Comparison of ENCODE assay signal across 1 cellular context in the genomic region with DNA sequence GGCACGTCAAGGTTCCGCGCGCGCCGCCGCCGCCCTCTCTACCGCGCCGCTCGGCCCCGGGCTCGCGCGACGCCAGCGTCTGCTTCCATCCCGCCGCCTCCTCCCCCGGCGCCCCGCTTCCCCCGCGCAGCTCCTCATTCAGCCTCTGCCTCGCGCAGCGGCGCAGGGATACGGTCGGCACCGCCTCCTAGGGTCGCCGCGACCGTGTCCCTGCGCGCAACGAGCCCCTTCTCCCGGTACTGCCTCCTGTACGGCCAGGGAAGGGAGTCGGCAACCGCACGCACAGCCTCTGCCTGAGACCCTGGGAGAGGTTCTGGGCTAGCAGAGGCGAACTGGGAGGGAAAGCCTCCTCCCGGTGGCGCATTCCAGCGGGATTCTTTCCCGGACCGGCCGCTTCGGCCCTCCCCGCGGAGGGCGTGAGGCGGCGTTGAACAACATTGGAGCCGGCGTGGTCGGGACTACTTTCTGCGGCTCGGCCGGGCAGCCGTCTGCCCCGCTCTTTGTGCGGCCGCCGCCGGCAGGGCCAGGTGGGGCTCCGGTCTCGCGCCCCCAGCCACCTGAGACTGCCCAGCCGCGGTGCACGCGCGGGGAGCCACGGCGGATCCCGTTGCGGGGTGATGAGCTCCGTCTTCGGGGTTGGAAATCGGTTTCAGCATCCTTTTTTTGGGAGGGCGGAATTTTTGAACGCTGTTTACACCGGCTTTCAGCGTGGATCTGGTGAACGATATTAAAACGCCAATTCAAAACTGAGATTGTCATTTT.
A peak's percentile ranks its signal among the peaks of the same experiment; 100 is the strongest.
TF ChIP-seq lines count a peak whose summit lies in the region.

Gene LRP6 (minus strand): TSS at position 172 of the 762 bp plus-strand sequence. CDS start 309 bp downstream, outside the sequence.

TF ChIP-seq in HepG2, 621 proteins besides CTCF, POLR2A, EP300 and RAD21 (continued from another document and continues in another):
- 0 out of 2 replicates have a peak, but pooled peaks have one; percentile 48 for TF ChIP-seq MLXIP (CRISPR knock-in tag; IDR thresholded peaks at IDR 0.05; ENCODE audit: borderline replicate concordance)
- peak; percentile 71; the same call in 1 of the 2 replicates for TF ChIP-seq ZSCAN20 (CRISPR knock-in tag; IDR thresholded peaks at IDR 0.05; ENCODE audit: borderline replicate concordance)
- TF ChIP-seq POLR2AphosphoS2 (IDR thresholded peaks at IDR 0.05; ENCODE audit: low read depth, low read length) = no peak
- TF ChIP-seq KMT2B (CRISPR knock-in tag; IDR thresholded peaks at IDR 0.05) = peak; percentile 100
- TF ChIP-seq, protein P1, sequence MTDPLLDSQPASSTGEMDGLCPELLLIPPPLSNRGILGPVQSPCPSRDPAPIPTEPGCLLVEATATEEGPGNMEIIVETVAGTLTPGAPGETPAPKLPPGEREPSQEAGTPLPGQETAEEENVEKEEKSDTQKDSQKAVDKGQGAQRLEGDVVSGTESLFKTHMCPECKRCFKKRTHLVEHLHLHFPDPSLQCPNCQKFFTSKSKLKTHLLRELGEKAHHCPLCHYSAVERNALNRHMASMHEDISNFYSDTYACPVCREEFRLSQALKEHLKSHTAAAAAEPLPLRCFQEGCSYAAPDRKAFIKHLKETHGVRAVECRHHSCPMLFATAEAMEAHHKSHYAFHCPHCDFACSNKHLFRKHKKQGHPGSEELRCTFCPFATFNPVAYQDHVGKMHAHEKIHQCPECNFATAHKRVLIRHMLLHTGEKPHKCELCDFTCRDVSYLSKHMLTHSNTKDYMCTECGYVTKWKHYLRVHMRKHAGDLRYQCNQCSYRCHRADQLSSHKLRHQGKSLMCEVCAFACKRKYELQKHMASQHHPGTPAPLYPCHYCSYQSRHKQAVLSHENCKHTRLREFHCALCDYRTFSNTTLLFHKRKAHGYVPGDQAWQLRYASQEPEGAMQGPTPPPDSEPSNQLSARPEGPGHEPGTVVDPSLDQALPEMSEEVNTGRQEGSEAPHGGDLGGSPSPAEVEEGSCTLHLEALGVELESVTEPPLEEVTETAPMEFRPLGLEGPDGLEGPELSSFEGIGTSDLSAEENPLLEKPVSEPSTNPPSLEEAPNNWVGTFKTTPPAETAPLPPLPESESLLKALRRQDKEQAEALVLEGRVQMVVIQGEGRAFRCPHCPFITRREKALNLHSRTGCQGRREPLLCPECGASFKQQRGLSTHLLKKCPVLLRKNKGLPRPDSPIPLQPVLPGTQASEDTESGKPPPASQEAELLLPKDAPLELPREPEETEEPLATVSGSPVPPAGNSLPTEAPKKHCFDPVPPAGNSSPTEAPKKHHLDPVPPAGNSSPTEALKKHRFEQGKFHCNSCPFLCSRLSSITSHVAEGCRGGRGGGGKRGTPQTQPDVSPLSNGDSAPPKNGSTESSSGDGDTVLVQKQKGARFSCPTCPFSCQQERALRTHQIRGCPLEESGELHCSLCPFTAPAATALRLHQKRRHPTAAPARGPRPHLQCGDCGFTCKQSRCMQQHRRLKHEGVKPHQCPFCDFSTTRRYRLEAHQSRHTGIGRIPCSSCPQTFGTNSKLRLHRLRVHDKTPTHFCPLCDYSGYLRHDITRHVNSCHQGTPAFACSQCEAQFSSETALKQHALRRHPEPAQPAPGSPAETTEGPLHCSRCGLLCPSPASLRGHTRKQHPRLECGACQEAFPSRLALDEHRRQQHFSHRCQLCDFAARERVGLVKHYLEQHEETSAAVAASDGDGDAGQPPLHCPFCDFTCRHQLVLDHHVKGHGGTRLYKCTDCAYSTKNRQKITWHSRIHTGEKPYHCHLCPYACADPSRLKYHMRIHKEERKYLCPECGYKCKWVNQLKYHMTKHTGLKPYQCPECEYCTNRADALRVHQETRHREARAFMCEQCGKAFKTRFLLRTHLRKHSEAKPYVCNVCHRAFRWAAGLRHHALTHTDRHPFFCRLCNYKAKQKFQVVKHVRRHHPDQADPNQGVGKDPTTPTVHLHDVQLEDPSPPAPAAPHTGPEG (CRISPR knock-in tag; IDR thresholded peaks at IDR 0.05) = peak; percentile 93
- TF ChIP-seq ZNF577 (CRISPR knock-in tag; IDR thresholded peaks at IDR 0.05; ENCODE audit: borderline replicate concordance, low read depth) = peak; percentile 81; the same call in 1 of the 2 replicates
- peak; percentile 99 for TF ChIP-seq UBTF (CRISPR knock-in tag; IDR thresholded peaks at IDR 0.05)
- TF ChIP-seq, protein P2, sequence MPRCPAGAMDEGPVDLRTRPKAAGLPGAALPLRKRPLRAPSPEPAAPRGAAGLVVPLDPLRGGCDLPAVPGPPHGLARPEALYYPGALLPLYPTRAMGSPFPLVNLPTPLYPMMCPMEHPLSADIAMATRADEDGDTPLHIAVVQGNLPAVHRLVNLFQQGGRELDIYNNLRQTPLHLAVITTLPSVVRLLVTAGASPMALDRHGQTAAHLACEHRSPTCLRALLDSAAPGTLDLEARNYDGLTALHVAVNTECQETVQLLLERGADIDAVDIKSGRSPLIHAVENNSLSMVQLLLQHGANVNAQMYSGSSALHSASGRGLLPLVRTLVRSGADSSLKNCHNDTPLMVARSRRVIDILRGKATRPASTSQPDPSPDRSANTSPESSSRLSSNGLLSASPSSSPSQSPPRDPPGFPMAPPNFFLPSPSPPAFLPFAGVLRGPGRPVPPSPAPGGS (CRISPR knock-in tag; IDR thresholded peaks at IDR 0.05) = peak; percentile 98
- TF ChIP-seq SIN3A (IDR thresholded peaks at IDR 0.05; ENCODE audit: borderline replicate concordance, low read depth, low read length) = no peak
- TF ChIP-seq ZNF780A (CRISPR knock-in tag; IDR thresholded peaks at IDR 0.05) = peak; percentile 94; the same call in 1 of the 2 replicates
- TF ChIP-seq ZFAT (CRISPR knock-in tag; conservative IDR thresholded peaks at IDR 0.05) = no peak
- TF ChIP-seq ZMYM4 (CRISPR knock-in tag; IDR thresholded peaks at IDR 0.05) = peak; percentile 98
- TF ChIP-seq ZNF446 (CRISPR knock-in tag; IDR thresholded peaks at IDR 0.05) = peak; percentile 74; the same call in 1 of the 2 replicates
- TF ChIP-seq DNMT1 (CRISPR knock-in tag; IDR thresholded peaks at IDR 0.05) = 0 out of 2 replicates have a peak, but pooled peaks have one; percentile 51
- peak; percentile 96; the same call in 1 of the 2 replicates for TF ChIP-seq ZNF660 (CRISPR knock-in tag; IDR thresholded peaks at IDR 0.05; ENCODE audit: borderline replicate concordance, low read depth)
- 0 out of 2 replicates have a peak, but pooled peaks have one; percentile 72 for TF ChIP-seq ZNF367 (CRISPR knock-in tag; IDR thresholded peaks at IDR 0.05; ENCODE audit: borderline replicate concordance)
- peak; percentile 73 for TF ChIP-seq EED (CRISPR knock-in tag; IDR thresholded peaks at IDR 0.05)
- peak; percentile 88 for TF ChIP-seq NFKB2 (CRISPR knock-in tag; IDR thresholded peaks at IDR 0.05; ENCODE audit: borderline replicate concordance)
- no peak for TF ChIP-seq MTA3 (CRISPR knock-in tag; IDR thresholded peaks at IDR 0.05)
- TF ChIP-seq ZNF383 (CRISPR knock-in tag; IDR thresholded peaks at IDR 0.05; ENCODE audit: borderline replicate concordance) = no peak
- TF ChIP-seq, protein P3, sequence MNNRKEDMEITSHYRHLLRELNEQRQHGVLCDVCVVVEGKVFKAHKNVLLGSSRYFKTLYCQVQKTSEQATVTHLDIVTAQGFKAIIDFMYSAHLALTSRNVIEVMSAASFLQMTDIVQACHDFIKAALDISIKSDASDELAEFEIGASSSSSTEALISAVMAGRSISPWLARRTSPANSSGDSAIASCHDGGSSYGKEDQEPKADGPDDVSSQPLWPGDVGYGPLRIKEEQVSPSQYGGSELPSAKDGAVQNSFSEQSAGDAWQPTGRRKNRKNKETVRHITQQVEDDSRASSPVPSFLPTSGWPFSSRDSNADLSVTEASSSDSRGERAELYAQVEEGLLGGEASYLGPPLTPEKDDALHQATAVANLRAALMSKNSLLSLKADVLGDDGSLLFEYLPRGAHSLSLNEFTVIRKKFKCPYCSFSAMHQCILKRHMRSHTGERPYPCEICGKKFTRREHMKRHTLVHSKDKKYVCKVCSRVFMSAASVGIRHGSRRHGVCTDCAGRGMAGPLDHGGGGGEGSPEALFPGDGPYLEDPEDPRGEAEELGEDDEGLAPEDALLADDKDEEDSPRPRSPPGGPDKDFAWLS (CRISPR knock-in tag; IDR thresholded peaks at IDR 0.05; ENCODE audit: borderline replicate concordance) = peak; percentile 93; the same call in 1 of the 2 replicates
- TF ChIP-seq ISL2 (CRISPR knock-in tag; IDR thresholded peaks at IDR 0.05) = peak; percentile 78
- TF ChIP-seq ZNF431 (CRISPR knock-in tag; IDR thresholded peaks at IDR 0.05; ENCODE audit: borderline replicate concordance, low read depth) = peak; percentile 90
- TF ChIP-seq FUBP1 (CRISPR knock-in tag; IDR thresholded peaks at IDR 0.05; ENCODE audit: borderline replicate concordance) = no peak
- peak; percentile 78; the same call in 1 of the 2 replicates for TF ChIP-seq FOXP1 (IDR thresholded peaks at IDR 0.05)
- TF ChIP-seq FOXP1 (CRISPR knock-in tag; IDR thresholded peaks at IDR 0.05) = peak; percentile 69
- peak; percentile 98 for TF ChIP-seq PAWR (CRISPR knock-in tag; IDR thresholded peaks at IDR 0.05; ENCODE audit: borderline replicate concordance)
- TF ChIP-seq NR2F1 (CRISPR knock-in tag; IDR thresholded peaks at IDR 0.05) = peak in 1 of 2 experiments; percentile 57; a peak in 1 of 4 replicates
- TF ChIP-seq FOXC1 (CRISPR knock-in tag; IDR thresholded peaks at IDR 0.05; ENCODE audit: borderline replicate concordance) = peak; percentile 98
- TF ChIP-seq RXRB (CRISPR knock-in tag; IDR thresholded peaks at IDR 0.05; ENCODE audit: borderline replicate concordance) = peak; percentile 85; the same call in 1 of the 2 replicates
- TF ChIP-seq NFATC3 (CRISPR knock-in tag; IDR thresholded peaks at IDR 0.05) = peak; percentile 65; the same call in 1 of the 2 replicates
- peak; percentile 97 for TF ChIP-seq MTA1 (CRISPR knock-in tag; IDR thresholded peaks at IDR 0.05; ENCODE audit: borderline replicate concordance)
- TF ChIP-seq ZNF598 (CRISPR knock-in tag; IDR thresholded peaks at IDR 0.05; ENCODE audit: borderline replicate concordance) = peak; percentile 93
- peak; percentile 96; the same call in 1 of the 2 replicates for TF ChIP-seq ZNF570 (CRISPR knock-in tag; IDR thresholded peaks at IDR 0.05; ENCODE audit: borderline replicate concordance)
- peak; percentile 99 for TF ChIP-seq ZNF563 (CRISPR knock-in tag; IDR thresholded peaks at IDR 0.05)
- no peak for TF ChIP-seq STAT5B (CRISPR knock-in tag; IDR thresholded peaks at IDR 0.05)
- peak; percentile 95; the same call in 1 of the 2 replicates for TF ChIP-seq CHCHD3 (CRISPR knock-in tag; IDR thresholded peaks at IDR 0.05)
- peak; percentile 61; the same call in 1 of the 2 replicates for TF ChIP-seq ZNF503 (CRISPR knock-in tag; IDR thresholded peaks at IDR 0.05)
